In genomic region chr1:64268653-64269557, GRCh38 we compare ENCODE assay signal across 8 cellular contexts.
DNase-seq lines count a peak whose midpoint lies in the region; ATAC-seq and TF ChIP-seq lines count a peak whose summit lies in the region.

No MANE protein-coding gene starts in this region.

- no peaks in the 10 kb centered on the region for H3K36me3 ChIP-seq in lower lobe of right lung

- no peak overlapping the region for H3K4me3 ChIP-seq in coronary artery
- H3K4me3 ChIP-seq in lower lobe of right lung: no peak overlapping the region

- H3K27me3 ChIP-seq in lower lobe of right lung (ENCODE audit: low read depth): no peaks in the 10 kb centered on the region

- H3K9me3 ChIP-seq in lower lobe of right lung: no peaks in the 10 kb centered on the region

- no peaks in the 10 kb centered on the region for H3K4me1 ChIP-seq in lower lobe of right lung

- TF ChIP-seq CTCF in coronary artery (IDR thresholded peaks at IDR 0.05) (peak; percentile 78), lower lobe of right lung (IDR thresholded peaks at IDR 0.05) (peak; percentile 79)

- intact Hi-C loops in lower lobe of right lung (cut with DNase I): loop anchor here (10.0 kb wide), 1 partner anchor 556 kb away; no protein-coding TSS in a partner anchor

- ATAC-seq in HG03066 (IDR thresholded peaks at IDR 0.05; ENCODE audit: low read depth, unreplicated experiment) (peak; percentile 70), lower lobe of right lung (peak; percentile 92 to 94)

- DNase-seq in GM04504 (ENCODE audit: low read depth): peak; percentile 54
- peak; percentile 26 for DNase-seq in NCI-H226
- peak; percentile 52 to 62 for DNase-seq in activated CD4-positive, alpha-beta T cell treated with anti-CD3 and anti-CD28 coated beads for 24 hours (ENCODE audit: low read depth in 2 of 2)
- no peak for DNase-seq in coronary artery (ENCODE audit: low spot score)
- no peak for DNase-seq in lower lobe of right lung
- peak; percentile 5 for DNase-seq in stimulated activated CD8-positive, alpha-beta memory T cell treated with anti-CD3 and anti-CD28 coated beads, Interleukin-15, amount 100 ng/mL, for 24 hours (ENCODE audit: low read depth)
- no peak for DNase-seq in UCSD-AML1 (lab: John Stamatoyannopoulos, UW; ENCODE audit: unreplicated experiment)

- no peak overlapping the region for H3K27ac ChIP-seq in coronary artery
- H3K27ac ChIP-seq in lower lobe of right lung: no peak overlapping the region

Comparison
In these comparisons a context has a peak if more than half of its experiments do, and no peak if none do; other contexts are left out.
1. DNase-seq: peak in GM04504 (single experiment), NCI-H226 (single experiment), activated CD4-positive, alpha-beta T cell treated with anti-CD3 and anti-CD28 coated beads for 24 hours (2 of 2) and stimulated activated CD8-positive, alpha-beta memory T cell treated with anti-CD3 and anti-CD28 coated beads, Interleukin-15, amount 100 ng/mL, for 24 hours (single experiment); none in coronary artery (single experiment), lower lobe of right lung (single experiment) and UCSD-AML1 (single experiment).